In genomic region chr6:155001482-155001881, GRCh38 we compare ENCODE assay signal across 24 cellular contexts. TPM values are rescaled to one million over a fixed set of nuclear protein-coding genes. Genes with fewer than 3 reads are reported as not detected.
A peak's percentile ranks its signal among the peaks of the same experiment; 100 is the strongest.
DNase-seq lines count a peak whose midpoint lies in the region; ATAC-seq and TF ChIP-seq lines count a peak whose summit lies in the region.
"Had no signal": no experiment of that assay in that cellular context is flagged by ENCODE, and none has a peak within 500 bp of the region (broad histone marks: within the 10 kb centered on the region; RNA-seq: fewer than 3 reads in every experiment).

No MANE protein-coding gene starts in this region.

- 76 to 80% methylated on average over 5 of the region's 5 CpGs for WGBS in thyroid gland, 2 donors

- TF ChIP-seq CTCF in choroid plexus epithelial cell (conservative IDR thresholded peaks at IDR 0.05; ENCODE audit: low read depth, low read length) (no peak), nephron (IDR thresholded peaks at IDR 0.05; ENCODE audit: unreplicated experiment in 3 of 3) (no peak), thyroid gland (IDR thresholded peaks at IDR 0.05) (no peak)

- no peak overlapping the region for H3K27ac ChIP-seq in thyroid gland
- H3K27ac ChIP-seq: RWPE1, tibial nerve had no signal

- H3K4me1 ChIP-seq in thyroid gland = peaks cover 0 to 6% of the 10 kb centered on the region in 2 donors

- H3K9me3 ChIP-seq in thyroid gland = no peaks in the 10 kb centered on the region
- H3K9me3 ChIP-seq: SK-N-SH, tibial nerve had no signal

- no peaks in the 10 kb centered on the region for H3K36me3 ChIP-seq in thyroid gland
- H3K36me3 ChIP-seq: tibial nerve had no signal

- H3K36me3 Mint-ChIP-seq in nephron (ENCODE audit: low read depth) = no peaks in the 10 kb centered on the region

- peaks cover 26% of the 10 kb centered on the region for H3K4me1 Mint-ChIP-seq in nephron
- H3K4me1 Mint-ChIP-seq: stimulated activated naive CD8-positive, alpha-beta T cell treated with anti-CD3 and anti-CD28 coated beads, Interleukin-15, amount 100 ng/mL, for 72 hours had no signal

- no peaks in the 10 kb centered on the region for H3K27me3 ChIP-seq in thyroid gland

- H3K27me3 Mint-ChIP-seq in nephron (ENCODE audit: low read depth) = peaks cover 17% of the 10 kb centered on the region

- DNase-seq in EH (ENCODE audit: low read depth) (peak; percentile 46), LHCN-M2 (ENCODE audit: low read depth) (peak; percentile 36), choroid plexus epithelial cell (ENCODE audit: low read depth) (peak; percentile 77), thyroid gland (no peak), germinal center (ENCODE audit: low spot score) (no peak), NCI-H510A (lab: John Stamatoyannopoulos, UW) (no peak)
- DNase-seq: activated CD4-positive, alpha-beta T cell treated with anti-CD3 and anti-CD28 coated beads for 48 hours; activated naive CD4-positive, alpha-beta T cell treated with Interleukin-2 at 50 U/mL for 16 hours; activated T-cell treated with anti-CD3 and anti-CD28 coated beads, Interleukin-2, amount 50 U/mL, for 48 hours; amygdala; HFFc6; KBM-7; kidney; NCI-H146; NCI-H226; NCI-H748 treated with DMSO at 0.1 percent for 48 hours; SK-N-SH; stimulated activated naive CD8-positive, alpha-beta T cell treated with anti-CD3 and anti-CD28 coated beads, Interleukin-15, amount 100 ng/mL, for 72 hours; T-helper 2 cell had no signal

- H3K9me3 Mint-ChIP-seq in nephron = no peaks in the 10 kb centered on the region
- H3K9me3 Mint-ChIP-seq: HFFc6; stimulated activated naive CD8-positive, alpha-beta T cell treated with anti-CD3 and anti-CD28 coated beads, Interleukin-15, amount 100 ng/mL, for 72 hours had no signal

- H3K27ac Mint-ChIP-seq in nephron = peak overlapping the region in 2 of 3 experiments; percentile 29 to 63
- H3K27ac Mint-ChIP-seq: HFFc6 had no signal

- intact Hi-C loops in thyroid gland (cut with DNase I) = no loop called here

- no peak overlapping the region for H3K4me3 ChIP-seq in choroid plexus epithelial cell (ENCODE audit: low read depth, low read length)
- H3K4me3 ChIP-seq in thyroid gland (replicated peaks in 1 of 3) = no peak overlapping the region
- H3K4me3 ChIP-seq: tibial nerve had no signal

- no peak for TF ChIP-seq POLR2A in thyroid gland (IDR thresholded peaks at IDR 0.05)

- no peak overlapping the region for H3K4me3 Mint-ChIP-seq in nephron
- H3K4me3 Mint-ChIP-seq: HFFc6; stimulated activated naive CD8-positive, alpha-beta T cell treated with anti-CD3 and anti-CD28 coated beads, Interleukin-15, amount 100 ng/mL, for 72 hours had no signal

- ATAC-seq in HG03378 (IDR thresholded peaks at IDR 0.05; ENCODE audit: unreplicated experiment) = no peak
- ATAC-seq: sciatic nerve; stimulated activated naive CD8-positive, alpha-beta T cell treated with anti-CD3 and anti-CD28 coated beads, Interleukin-15, amount 100 ng/mL, for 72 hours had no signal

RNA-seq across cellular contexts. Expression of gene TIAM2, which starts 6.4 kb away (rescaled TPM):
- total RNA-seq in LHCN-M2 (2014; rRNA removed) (7.6 and 11.9 TPM in 2 replicates), thyroid gland (10 to 100 TPM; 11.1 to 26.1 (median 18.5) TPM)
- 7.7 TPM for polyA plus RNA-seq in LHCN-M2 (2012)

Comparison
In these comparisons a context has a peak if more than half of its experiments do, and no peak if none do; other contexts are left out.
1. DNase-seq: peak in EH (single experiment), LHCN-M2 (single experiment) and choroid plexus epithelial cell (single experiment); none in thyroid gland (0 of 2), germinal center (single experiment) and NCI-H510A (single experiment).